Comparison of ENCODE assay signal across 10 cellular contexts in genomic region chr17:77128895-77129567, GRCh38. TPM values are rescaled to one million over a fixed set of nuclear protein-coding genes. Genes with fewer than 3 reads are reported as not detected.
DNase-seq lines count a peak whose midpoint lies in the region; ATAC-seq and TF ChIP-seq lines count a peak whose summit lies in the region.
"Had no signal": no experiment of that assay in that cellular context is flagged by ENCODE, and none has a peak within 500 bp of the region (broad histone marks: within the 10 kb centered on the region; RNA-seq: fewer than 3 reads in every experiment).

No MANE protein-coding gene starts in this region.

- no peaks in the 10 kb centered on the region for H3K36me3 Mint-ChIP-seq in CD4-positive, CD25-positive, alpha-beta regulatory T cell
- H3K36me3 Mint-ChIP-seq in osteocyte (ENCODE audit: unreplicated experiment) = no peaks in the 10 kb centered on the region
- H3K36me3 Mint-ChIP-seq: mesothelial cell of epicardium had no signal

- no peak for DNase-seq in CD4-positive, CD25-positive, alpha-beta regulatory T cell
- peak; percentile 53 for DNase-seq in M059J (ENCODE audit: low read depth)
- no peak for DNase-seq in effector memory CD4-positive, alpha-beta T cell
- no peak for DNase-seq in osteocyte (ENCODE audit: extremely low spot score, unreplicated experiment)
- DNase-seq in activated effector memory CD4-positive, alpha-beta T cell treated with Interleukin-2 at 50 U/mL for 16 hours = no peak
- no peak for DNase-seq in hepatic stellate cell (ENCODE audit: low spot score)
- DNase-seq: OCI-M1 had no signal

- no peaks in the 10 kb centered on the region for H3K9me3 Mint-ChIP-seq in CD4-positive, CD25-positive, alpha-beta regulatory T cell
- no peaks in the 10 kb centered on the region for H3K9me3 Mint-ChIP-seq in osteocyte (ENCODE audit: unreplicated experiment)
- H3K9me3 Mint-ChIP-seq: mesothelial cell of epicardium had no signal

- H3K9me3 ChIP-seq in CD4-positive, CD25-positive, alpha-beta regulatory T cell (ENCODE audit: control insufficient read depth in 2 of 2, low read length in 2 of 2) = no peaks in the 10 kb centered on the region
- no peaks in the 10 kb centered on the region for H3K9me3 ChIP-seq in effector memory CD4-positive, alpha-beta T cell (ENCODE audit: control insufficient read depth, low read length)

- H3K4me1 Mint-ChIP-seq in CD4-positive, CD25-positive, alpha-beta regulatory T cell = peaks cover 7 to 24% (median 13%) of the 10 kb centered on the region in 4 donors
- H3K4me1 Mint-ChIP-seq in osteocyte (ENCODE audit: unreplicated experiment) = peaks cover 71% of the 10 kb centered on the region

- no peak for TF ChIP-seq CTCF in osteocyte (IDR thresholded peaks at IDR 0.05)

- peaks cover 15% of the 10 kb centered on the region for H3K4me1 ChIP-seq in CD4-positive, CD25-positive, alpha-beta regulatory T cell (ENCODE audit: control insufficient read depth, insufficient read depth, low read length, poor library complexity, severe bottlenecking)
- H3K4me1 ChIP-seq in effector memory CD4-positive, alpha-beta T cell (ENCODE audit: control insufficient read depth, insufficient read depth, low read length, poor library complexity, severe bottlenecking) = peaks cover 17% of the 10 kb centered on the region

- H3K4me3 ChIP-seq in CD4-positive, CD25-positive, alpha-beta regulatory T cell (ENCODE audit: low read depth, low read length) = no peak overlapping the region
- no peak overlapping the region for H3K4me3 ChIP-seq in effector memory CD4-positive, alpha-beta T cell (ENCODE audit: insufficient read depth, low read depth, low read length, poor library complexity, severe bottlenecking)

- no peaks in the 10 kb centered on the region for H3K27me3 ChIP-seq in CD4-positive, CD25-positive, alpha-beta regulatory T cell (ENCODE audit: control insufficient read depth, insufficient read depth, low read length)
- H3K27me3 ChIP-seq in effector memory CD4-positive, alpha-beta T cell (replicated peaks; ENCODE audit: control insufficient read depth, insufficient read depth, low read length, poor library complexity, severe bottlenecking) = no peaks in the 10 kb centered on the region

- H3K27ac ChIP-seq in CD4-positive, CD25-positive, alpha-beta regulatory T cell (ENCODE audit: insufficient read depth, low read length, poor library complexity, severe bottlenecking) = no peak overlapping the region
- peak overlapping the region; percentile 67 for H3K27ac ChIP-seq in effector memory CD4-positive, alpha-beta T cell (ENCODE audit: insufficient read depth, low read length, poor library complexity, severe bottlenecking)

- H3K27ac Mint-ChIP-seq in CD4-positive, CD25-positive, alpha-beta regulatory T cell = peak overlapping the region in 2 of 3 donors; percentile 75 to 95
- H3K27ac Mint-ChIP-seq in osteocyte (ENCODE audit: unreplicated experiment) = peak overlapping the region; percentile 87
- H3K27ac Mint-ChIP-seq: mesothelial cell of epicardium had no signal

- ATAC-seq in CD4-positive, CD25-positive, alpha-beta regulatory T cell (ENCODE audit: low read depth in 2 of 2) = no peak
- ATAC-seq in GM21447 (IDR thresholded peaks at IDR 0.05; ENCODE audit: unreplicated experiment) (no peak), HG02642 (IDR thresholded peaks at IDR 0.05; ENCODE audit: poor library complexity, unreplicated experiment) (no peak)

- no peaks in the 10 kb centered on the region for H3K36me3 ChIP-seq in CD4-positive, CD25-positive, alpha-beta regulatory T cell (ENCODE audit: control insufficient read depth, insufficient read depth, low read length)
- no peaks in the 10 kb centered on the region for H3K36me3 ChIP-seq in effector memory CD4-positive, alpha-beta T cell (ENCODE audit: control insufficient read depth, insufficient read depth, low read length)

- no peak overlapping the region for H3K4me3 Mint-ChIP-seq in CD4-positive, CD25-positive, alpha-beta regulatory T cell
- no peak overlapping the region for H3K4me3 Mint-ChIP-seq in osteocyte (ENCODE audit: unreplicated experiment)
- H3K4me3 Mint-ChIP-seq: mesothelial cell of epicardium had no signal

- H3K27me3 Mint-ChIP-seq in CD4-positive, CD25-positive, alpha-beta regulatory T cell = no peaks in the 10 kb centered on the region
- H3K27me3 Mint-ChIP-seq in osteocyte (ENCODE audit: unreplicated experiment) = no peaks in the 10 kb centered on the region

RNA-seq across cellular contexts. Expression of gene SEC14L1, which starts 11.7 kb away (rescaled TPM):
- 143 TPM for total RNA-seq in CD4-positive, CD25-positive, alpha-beta regulatory T cell
- polyA plus RNA-seq in CD4-positive, CD25-positive, alpha-beta regulatory T cell = 10 to 100 TPM; 13.2 to 20.8 (median 20.2) TPM
- total RNA-seq in M059J (2014; rRNA removed; shearing (Covaris generic)) = 29.2 and 49.4 TPM in 2 replicates
- total RNA-seq in osteocyte = 82.9 and 90.5 TPM in 2 replicates
